ENCODE assay signal across 14 cellular contexts in the genomic region with DNA sequence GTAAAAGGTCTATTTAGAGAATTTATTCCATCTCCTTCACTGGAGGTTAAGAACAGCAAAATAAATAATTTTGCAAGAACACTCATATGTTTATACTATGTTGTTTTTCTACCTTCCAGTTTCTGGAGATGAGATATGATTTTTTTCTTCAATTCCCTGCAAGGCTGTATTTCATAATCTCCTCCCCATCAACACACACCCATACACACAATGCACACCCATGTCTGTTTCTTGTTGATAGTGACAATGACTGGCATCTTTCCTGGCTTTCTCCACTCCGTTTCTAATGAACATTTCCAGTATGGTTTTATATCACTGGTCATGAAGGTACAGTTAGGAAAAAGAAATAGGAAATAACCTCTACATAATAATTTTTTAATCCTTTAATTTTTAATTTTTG.
"Had no signal": no experiment of that assay in that cellular context is flagged by ENCODE, and none has a peak within 500 bp of the region (broad histone marks: within the 10 kb centered on the region; RNA-seq: fewer than 3 reads in every experiment).

No MANE protein-coding gene starts in this region.

- DNase-seq: activated CD4-positive, alpha-beta memory T cell treated with anti-CD3 and anti-CD28 coated beads, Interleukin-2, amount 10 ng/mL, durations not matched to agents 7 days and 5 days; activated CD4-positive, alpha-beta T cell treated with anti-CD3 and anti-CD28 coated beads, Interleukin-2, amount 10 ng/mL, durations not matched to agents 24 days and 14 days; activated effector memory CD4-positive, alpha-beta T cell treated with Interleukin-2 at 50 U/mL for 16 hours; activated naive CD4-positive, alpha-beta T cell treated with anti-CD3 and anti-CD28 coated beads for 36 hours; activated naive CD8-positive, alpha-beta T cell treated with anti-CD3 and anti-CD28 coated beads, Interleukin-2, amount 10 ng/mL, durations not matched to agents 7 days and 5 days; activated T-cell treated with anti-CD3 and anti-CD28 coated beads, Interleukin-2, amount 50 U/mL, for 72 hours; amniotic stem cell; heart right ventricle; stimulated activated CD4-positive, alpha-beta T cell treated with anti-CD3 and anti-CD28 coated beads, Interleukin-4, amount 100 ng/mL, for 4 hours; stimulated activated naive CD8-positive, alpha-beta T cell treated with anti-CD3 and anti-CD28 coated beads, Interleukin-15, Interleukin-2, amounts not matched to agents 100 U/mL and 50 U/mL, for 24 hours; thyroid gland had no signal

- H3K36me3 ChIP-seq: prostate gland, thyroid gland had no signal

- H3K27me3 ChIP-seq: heart right ventricle, thyroid gland had no signal

- H3K4me1 ChIP-seq: prostate gland, thyroid gland had no signal

- H3K4me3 ChIP-seq: coronary artery, heart right ventricle, prostate gland, thyroid gland had no signal

- H3K27ac ChIP-seq: prostate gland, thyroid gland had no signal

- ATAC-seq: activated T-cell treated with anti-CD3 and anti-CD28 coated beads, Interleukin-2, amount 50 U/mL, for 72 hours; natural killer cell treated with Interleukin-12 subunit alpha and Interleukin-12 subunit beta and Interleukin-15 and Interleukin-18, amount 100 ng/mL, for 72 hours; stimulated activated naive CD8-positive, alpha-beta T cell treated with anti-CD3 and anti-CD28 coated beads, Interleukin-15, Interleukin-2, amounts not matched to agents 100 U/mL and 50 U/mL, for 24 hours had no signal

- H3K9me3 ChIP-seq: heart right ventricle, prostate gland, thyroid gland had no signal
